ENCODE assay signal across 8 cellular contexts in genomic region chr1:1157914-1158710, GRCh38. TPM values are rescaled to one million over a fixed set of nuclear protein-coding genes. Genes with fewer than 3 reads are reported as not detected.
DNase-seq lines count a peak whose midpoint lies in the region; ATAC-seq and TF ChIP-seq lines count a peak whose summit lies in the region.

No MANE protein-coding gene starts in this region.

- peak overlapping the region; percentile 77 to 80 for H3K4me3 Mint-ChIP-seq in activated T-cell treated with anti-CD3 and anti-CD28 coated beads, Interleukin-2, amount 50 U/mL, for 72 hours
- peak overlapping the region in 7 of 8 donors; percentile 60 to 90 (median 77) for H3K4me3 Mint-ChIP-seq in naive B cell

- peaks cover 7% of the 10 kb centered on the region for H3K4me1 ChIP-seq in KMS-11 (ENCODE audit: low read depth, poor library complexity, severe bottlenecking)

- H3K9me3 Mint-ChIP-seq in activated T-cell treated with anti-CD3 and anti-CD28 coated beads, Interleukin-2, amount 50 U/mL, for 72 hours, result peaks cover 7 to 8% of the 10 kb centered on the region in 2 donors
- peaks cover 0 to 8% (median 6%) of the 10 kb centered on the region in 7 donors for H3K9me3 Mint-ChIP-seq in naive B cell

- peak overlapping the region; percentile 52 for H3K27ac ChIP-seq in 22Rv1
- peak overlapping the region; percentile 39; the same call in 1 of the 2 replicates for H3K27ac ChIP-seq in KMS-11

- peak overlapping the region; percentile 100 for H3K4me2 ChIP-seq in KMS-11

- no peaks in the 10 kb centered on the region for H3K36me3 ChIP-seq in KMS-11 (ENCODE audit: insufficient read depth)

- no peaks in the 10 kb centered on the region for H3K27me3 Mint-ChIP-seq in activated T-cell treated with anti-CD3 and anti-CD28 coated beads, Interleukin-2, amount 50 U/mL, for 72 hours (ENCODE audit: low read depth)
- no peaks in the 10 kb centered on the region for H3K27me3 Mint-ChIP-seq in naive B cell

- TF ChIP-seq CTCF in 22Rv1 (IDR thresholded peaks at IDR 0.05) (no peak), KMS-11 (conservative IDR thresholded peaks at IDR 0.05; ENCODE audit: low read depth, low read length) (no peak), fibroblast of the aortic adventitia (IDR thresholded peaks at IDR 0.05; ENCODE audit: insufficient read depth, low read length) (no peak)

- peaks cover 57% of the 10 kb centered on the region for H3K27me3 ChIP-seq in KMS-11 (ENCODE audit: insufficient read depth, low read depth)

- peak overlapping the region; percentile 82 for H3K4me3 ChIP-seq in KMS-11 (IDR thresholded peaks at IDR 0.05; ENCODE audit: insufficient read depth, low read depth, low read length)
- peak overlapping the region; percentile 62 for H3K4me3 ChIP-seq in fibroblast of the aortic adventitia (ENCODE audit: low read depth, low read length)

- no peak overlapping the region for H3K27ac Mint-ChIP-seq in activated T-cell treated with anti-CD3 and anti-CD28 coated beads, Interleukin-2, amount 50 U/mL, for 72 hours
- H3K27ac Mint-ChIP-seq in naive B cell, result peak overlapping the region; percentile 33 to 94 (median 80)

- ATAC-seq in GM18502 (IDR thresholded peaks at IDR 0.05; ENCODE audit: poor library complexity, unreplicated experiment) (peak; percentile 50), naive B cell (ENCODE audit: low read depth in 2 of 2) (peak; percentile 72)
- peak; percentile 68 to 75 for ATAC-seq in activated T-cell treated with anti-CD3 and anti-CD28 coated beads, Interleukin-2, amount 50 U/mL, for 72 hours (replicated peaks in 1 of 2)

- peak overlapping the region; percentile 79 for H3K9ac ChIP-seq in KMS-11

- H3K79me2 ChIP-seq in KMS-11 (ENCODE audit: insufficient read depth, low read depth), result no peaks in the 10 kb centered on the region

- DNase-seq in activated T-cell treated with anti-CD3 and anti-CD28 coated beads, Interleukin-2, amount 50 U/mL, for 72 hours, result peak; percentile 30 to 56
- DNase-seq in fibroblast of the aortic adventitia (ENCODE audit: low read depth), result peak; percentile 8
- DNase-seq in naive B cell, result peak; percentile 58
- DNase-seq in dedifferentiated amniotic fluid mesenchymal stem cell (ENCODE audit: extremely low spot score), result no peak
- DNase-seq in NCI-H2196 treated with DMSO at 0.1 percent for 48 hours (lab: John Stamatoyannopoulos, UW; ENCODE audit: unreplicated experiment), result no peak

- H4K20me1 ChIP-seq in KMS-11 (ENCODE audit: insufficient read depth), result no peaks in the 10 kb centered on the region

- H3K36me3 Mint-ChIP-seq in activated T-cell treated with anti-CD3 and anti-CD28 coated beads, Interleukin-2, amount 50 U/mL, for 72 hours (ENCODE audit: insufficient read depth in 2 of 2), result peaks cover 6 to 10% of the 10 kb centered on the region in 2 donors
- H3K36me3 Mint-ChIP-seq in naive B cell, result peaks cover 0 to 7% of the 10 kb centered on the region in 2 donors

- H3K4me1 Mint-ChIP-seq in activated T-cell treated with anti-CD3 and anti-CD28 coated beads, Interleukin-2, amount 50 U/mL, for 72 hours (ENCODE audit: low read depth), result no peaks in the 10 kb centered on the region
- peaks cover 3 to 14% (median 12%) of the 10 kb centered on the region in 3 donors for H3K4me1 Mint-ChIP-seq in naive B cell

- peak overlapping the region; percentile 95 for H2AFZ ChIP-seq in KMS-11 (ENCODE audit: low read depth)

RNA-seq across cellular contexts. Expression of gene TTLL10, which starts 15.6 kb away (rescaled TPM):
- total RNA-seq in activated T-cell treated with anti-CD3 and anti-CD28 coated beads, Interleukin-2, amount 50 U/mL, for 72 hours, result under 1 TPM in 1 of 2 donors, not detected in 1; 0.36 TPM
- total RNA-seq in fibroblast of the aortic adventitia (ENCODE audit: low replicate concordance), result not detected in 2 replicates
- not detected for polyA plus RNA-seq in naive B cell (ENCODE audit: low read depth in 6 of 6)

RNA-seq across cellular contexts. Expression of gene C1orf159, which starts 42.2 kb away (rescaled TPM):
- 10 to 100 TPM; 18.0 to 18.6 TPM for total RNA-seq in activated T-cell treated with anti-CD3 and anti-CD28 coated beads, Interleukin-2, amount 50 U/mL, for 72 hours
- total RNA-seq in fibroblast of the aortic adventitia (ENCODE audit: low replicate concordance), result 6.1 and 7.7 TPM in 2 replicates
- 1 to 10 TPM in 5 of 6 donors, not detected in 1; 2.0 to 6.3 (median 4.3) TPM for polyA plus RNA-seq in naive B cell (ENCODE audit: low read depth in 6 of 6)

RNA-seq across cellular contexts. Expression of gene TNFRSF18, which starts 48.3 kb away (rescaled TPM):
- total RNA-seq in activated T-cell treated with anti-CD3 and anti-CD28 coated beads, Interleukin-2, amount 50 U/mL, for 72 hours, result 100 to 1,000 TPM; 245 to 324 TPM
- total RNA-seq in fibroblast of the aortic adventitia (ENCODE audit: low replicate concordance), result not detected in 2 replicates
- 10 to 100 TPM in 1 of 6 donors, 1 to 10 TPM in 5; 2.4 to 13.0 (median 7.9) TPM for polyA plus RNA-seq in naive B cell (ENCODE audit: low read depth in 6 of 6)

RNA-seq across cellular contexts. Expression of gene TNFRSF4, which starts 55.8 kb away (rescaled TPM):
- total RNA-seq in activated T-cell treated with anti-CD3 and anti-CD28 coated beads, Interleukin-2, amount 50 U/mL, for 72 hours, result 100 to 1,000 TPM; 268 to 588 TPM
- 0.65 TPM in 1 of 2 replicates, not detected in the other for total RNA-seq in fibroblast of the aortic adventitia (ENCODE audit: low replicate concordance)
- under 1 TPM in 3 of 6 donors, not detected in 3; 0.18 to 0.36 (median 0.32) TPM for polyA plus RNA-seq in naive B cell (ENCODE audit: low read depth in 6 of 6)

Comparison
In these comparisons a context has a peak if more than half of its experiments do, and no peak if none do; other contexts are left out.
1. DNase-seq: peak in activated T-cell treated with anti-CD3 and anti-CD28 coated beads, Interleukin-2, amount 50 U/mL, for 72 hours (2 of 2), fibroblast of the aortic adventitia (single experiment) and naive B cell (single experiment); none in dedifferentiated amniotic fluid mesenchymal stem cell (single experiment) and NCI-H2196 treated with DMSO at 0.1 percent for 48 hours (single experiment).
2. RNA of gene TNFRSF18, which starts 48.3 kb away (total RNA-seq): 245 to 324 TPM in activated T-cell treated with anti-CD3 and anti-CD28 coated beads, Interleukin-2, amount 50 U/mL, for 72 hours; not detected in fibroblast of the aortic adventitia; every median in the first group is over 100 times any median in the second.
3. Peak in every context shown above with its lines, with median percentiles within 50 percentile points of each other: ATAC-seq.